ENCODE assay signal across 8 cellular contexts in genomic region chr5:141213656-141214339, GRCh38. TPM values are rescaled to one million over a fixed set of nuclear protein-coding genes. Genes with fewer than 3 reads are reported as not detected.
A peak's percentile ranks its signal among the peaks of the same experiment; 100 is the strongest.
DNase-seq lines count a peak whose midpoint lies in the region; TF ChIP-seq lines count a peak whose summit lies in the region.
"Not testable (repeated sequence)": the region's sequence is repeated elsewhere in the genome, so short reads cannot be mapped to it uniquely, and the experiment has no call there.

PCDHB13 (plus strand) TSS chr5:141213919; CDS start chr5:141214124, 205 bp downstream.

- not testable (repeated sequence) for H3K9me3 ChIP-seq in A673 (ENCODE audit: low read depth, low read length, poor library complexity, severe bottlenecking); GM23248 (ENCODE audit: low read depth); prostate gland

- H3K27ac ChIP-seq in A673 (ENCODE audit: low read depth, low read length, poor library complexity, severe bottlenecking); GM23248; prostate gland: not testable (repeated sequence)

- not testable (repeated sequence) for H4K20me1 ChIP-seq in GM23248 (ENCODE audit: insufficient read depth)

- DNase-seq in A673 (ENCODE audit: low spot score): peak; percentile 53
- DNase-seq in GM23248: peak; percentile 80
- DNase-seq in NAMALWA (ENCODE audit: low spot score): peak; percentile 26
- peak; percentile 92 for DNase-seq in RKO (ENCODE audit: low spot score)
- DNase-seq in activated naive CD4-positive, alpha-beta T cell treated with anti-CD3 and anti-CD28 coated beads for 36 hours: peak; percentile 61
- not testable (repeated sequence) for DNase-seq in epithelial cell of proximal tubule (ENCODE audit: low read depth)
- DNase-seq in iris pigment epithelial cell (ENCODE audit: low read depth): peak; percentile 25
- peak; percentile 14 for DNase-seq in prostate gland (ENCODE audit: low spot score)

- intact Hi-C loops in A673 (cut with micrococcal nuclease; ENCODE audit: unreplicated experiment); prostate gland (cut with DNase I): not testable (repeated sequence)
- intact Hi-C loops in activated naive CD4-positive, alpha-beta T cell treated with anti-CD3 and anti-CD28 coated beads for 36 hours (cut with micrococcal nuclease): loop anchor here (10.0 kb wide), 1 partner anchor 161 kb away; the partner anchor contains the start of genes PCDHGA6 and PCDHGB3

- not testable (repeated sequence) for BruUV-seq in A673 (replicated peaks; lab: Mats Ljungman, UMichigan)

- POLR2A ChIA-PET in A673 (lab: Charles Lee; ENCODE audit: low non-redundant PET): not testable (repeated sequence)

- peak within 1 kb of the TSS; percentile 45 for H3K4me2 ChIP-seq in GM23248 (ENCODE audit: unreplicated experiment)

- H2AFZ ChIP-seq in GM23248: peak within 1 kb of the TSS; percentile 67

- CTCF ChIA-PET in A673 (lab: Charles Lee): not testable (repeated sequence)
- CTCF ChIA-PET in activated naive CD4-positive, alpha-beta T cell treated with anti-CD3 and anti-CD28 coated beads for 36 hours (lab: Charles Lee): interaction anchor here (0.6 to 1.6 kb wide), 2 partner anchors 14 to 78 kb away, joined by 4 read pairs; partner anchors contain the start of gene PCDHB11

- not testable (repeated sequence) for H3K4me3 Mint-ChIP-seq in activated naive CD4-positive, alpha-beta T cell treated with anti-CD3 and anti-CD28 coated beads for 36 hours

- not testable (repeated sequence) for H3K4me1 ChIP-seq in A673 (ENCODE audit: insufficient read depth, low read length, poor library complexity, severe bottlenecking); GM23248 (ENCODE audit: insufficient read depth); prostate gland (replicated peaks)

- in situ Hi-C loops in GM23248 (cut with MboI): not testable (repeated sequence)

- H3K4me1 Mint-ChIP-seq in activated naive CD4-positive, alpha-beta T cell treated with anti-CD3 and anti-CD28 coated beads for 36 hours (ENCODE audit: low read depth): not testable (repeated sequence)

- H3K27ac Mint-ChIP-seq in activated naive CD4-positive, alpha-beta T cell treated with anti-CD3 and anti-CD28 coated beads for 36 hours: not testable (repeated sequence)

- not testable (repeated sequence) for H3F3A ChIP-seq in GM23248 (ENCODE audit: insufficient read depth)

- TF ChIP-seq POLR2A in prostate gland (IDR thresholded peaks at IDR 0.05): not testable (repeated sequence)

- H3K27me3 ChIP-seq in A673 (replicated peaks; ENCODE audit: insufficient read depth, low read depth, low read length, poor library complexity); GM23248 (replicated peaks; ENCODE audit: insufficient read depth); prostate gland (replicated peaks; ENCODE audit: insufficient read depth): not testable (repeated sequence)

- peak; percentile 37 for TF ChIP-seq CTCF in A673 (conservative IDR thresholded peaks at IDR 0.05; ENCODE audit: low read depth, low read length)
- TF ChIP-seq CTCF in epithelial cell of proximal tubule (conservative IDR thresholded peaks at IDR 0.05; ENCODE audit: low read depth, low read length): peak; percentile 16
- TF ChIP-seq CTCF in prostate gland (IDR thresholded peaks at IDR 0.05): peak in 1 of 4 experiments; percentile 36

- 7 to 10% methylated on average over 13 of the region's 18 CpGs for WGBS in GM23248 (ENCODE audit: low coverage in 1 of 2, low lambda C conversion rate in 2 of 2, missing lambda C conversion rate in 2 of 2), 2 experiments
- 10% methylated on average over 13 of the region's 18 CpGs for WGBS in prostate gland

- H3K9ac ChIP-seq in GM23248: 0 out of 2 replicates have a peak within 1 kb of the TSS, but pooled peaks have one; percentile 38

- peaks cover 58% of the 10 kb centered on the region for H3K27me3 Mint-ChIP-seq in activated naive CD4-positive, alpha-beta T cell treated with anti-CD3 and anti-CD28 coated beads for 36 hours (ENCODE audit: low read depth)

- peaks cover 20% of the 10 kb centered on the region for H3K36me3 Mint-ChIP-seq in activated naive CD4-positive, alpha-beta T cell treated with anti-CD3 and anti-CD28 coated beads for 36 hours (ENCODE audit: low read depth)

- not testable (repeated sequence) for H3K79me2 ChIP-seq in GM23248 (ENCODE audit: insufficient read depth)

- not testable (repeated sequence) for H3K36me3 ChIP-seq in A673 (ENCODE audit: insufficient read depth, low read length, poor library complexity, severe bottlenecking); GM23248 (ENCODE audit: low read depth); prostate gland

- not testable (repeated sequence) for H3K9me2 ChIP-seq in GM23248 (ENCODE audit: insufficient read depth)

- not testable (repeated sequence) for H3K4me3 ChIP-seq in A673 (ENCODE audit: low read depth, low read length, poor library complexity, severe bottlenecking); epithelial cell of proximal tubule (ENCODE audit: low read depth, low read length); prostate gland
- peak within 1 kb of the TSS; percentile 64 for H3K4me3 ChIP-seq in GM23248

- H3K9me3 Mint-ChIP-seq in activated naive CD4-positive, alpha-beta T cell treated with anti-CD3 and anti-CD28 coated beads for 36 hours: peaks cover 25% of the 10 kb centered on the region

RNA-seq across cellular contexts. Expression of gene PCDHB13, which starts in this region (rescaled TPM):
- total RNA-seq in A673 (2021) (1.8 and 2.5 TPM in 2 replicates), epithelial cell of proximal tubule (0.23 and 0.29 TPM in 2 replicates), prostate gland (1 to 10 TPM; 4.0 to 6.5 TPM)
- total RNA-seq in GM23248 (2014; rRNA removed; shearing (Covaris generic)): 2.8 and 3.3 TPM in 2 replicates
- 1.6 and 2.0 TPM in 2 replicates for polyA plus RNA-seq in GM23248 (2016; fragmentation: Nextera tagmentation; extraction: Ambion mirVana)
- not detected for total RNA-seq in activated naive CD4-positive, alpha-beta T cell treated with anti-CD3 and anti-CD28 coated beads for 36 hours

Comparison
In these comparisons a context has a peak if more than half of its experiments do, and no peak if none do; other contexts are left out.
1. Peak in DNase-seq in activated naive CD4-positive, alpha-beta T cell treated with anti-CD3 and anti-CD28 coated beads for 36 hours; RNA of the gene not detected or under 1 TPM.